13 cellular contexts compared by ENCODE assay signal in the genomic region with DNA sequence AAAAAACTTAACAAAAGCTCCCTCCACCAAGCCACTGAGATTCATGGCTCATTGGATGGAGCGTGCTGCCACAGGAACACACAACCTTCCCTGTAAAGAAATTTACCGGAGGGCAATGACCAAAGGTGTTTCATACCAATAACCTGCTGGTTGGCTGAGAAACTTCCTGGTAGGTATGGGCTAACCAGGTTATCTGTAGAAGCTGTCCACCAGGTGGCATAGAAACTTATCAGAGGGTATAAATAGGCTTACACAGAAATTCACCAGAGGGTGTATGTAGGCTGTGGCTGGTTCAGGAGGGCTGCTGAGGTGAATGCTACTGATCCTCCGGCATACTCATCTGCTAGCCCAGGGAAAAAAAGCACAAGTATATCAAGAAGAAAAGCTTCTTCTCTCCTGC. TPM values are rescaled to one million over a fixed set of nuclear protein-coding genes. Genes with fewer than 3 reads are reported as not detected.
DNase-seq lines count a peak whose midpoint lies in the region; ATAC-seq, FAIRE-seq and TF ChIP-seq lines count a peak whose summit lies in the region.
"Had no signal": no experiment of that assay in that cellular context is flagged by ENCODE, and none has a peak within 500 bp of the region (broad histone marks: within the 10 kb centered on the region; RNA-seq: fewer than 3 reads in every experiment).

No MANE protein-coding gene starts in this region.

- no peak for TF ChIP-seq EP300 in stomach (IDR thresholded peaks at IDR 0.05)

- no peaks in the 10 kb centered on the region for H3K4me1 ChIP-seq in stomach

- H3K4me3 ChIP-seq in epithelial cell of proximal tubule (ENCODE audit: low read depth, low read length), result no peak overlapping the region
- H3K4me3 ChIP-seq in stomach, result no peak overlapping the region
- H3K4me3 ChIP-seq: thoracic aorta had no signal

- H3K9me3 ChIP-seq in stomach, result no peaks in the 10 kb centered on the region
- H3K9me3 ChIP-seq: thoracic aorta had no signal

- no peak for ATAC-seq in HG02798 (IDR thresholded peaks at IDR 0.05; ENCODE audit: poor library complexity, unreplicated experiment)

- H3K27me3 ChIP-seq in stomach, result no peaks in the 10 kb centered on the region

- H3K36me3 ChIP-seq in stomach, result peaks cover 0 to 6% (median 0%) of the 10 kb centered on the region in 4 donors
- H3K36me3 ChIP-seq: thoracic aorta had no signal

- no peak for TF ChIP-seq POLR2A in stomach (IDR thresholded peaks at IDR 0.05)
- TF ChIP-seq POLR2A in GM12892 (IDR thresholded peaks at IDR 0.05; ENCODE audit: low read depth, low read length), result no peak

- 50 to 75% (median 54%) methylated on average over 3 of the region's 3 CpGs for WGBS in stomach, 5 donors

- DNase-seq in NCI-H82 (lab: John Stamatoyannopoulos, UW), result peak; percentile 47
- no peak for DNase-seq in NCI-H82 treated with DMSO at 0.1 percent for 48 hours (lab: John Stamatoyannopoulos, UW; ENCODE audit: unreplicated experiment)
- peak; percentile 72 for DNase-seq in NCI-H69 (lab: John Stamatoyannopoulos, UW)
- DNase-seq in epithelial cell of proximal tubule (ENCODE audit: low read depth), result no peak
- peak; percentile 43 for DNase-seq in stomach
- DNase-seq in GM12892 (ENCODE audit: insufficient read length), result no peak
- DNase-seq in stimulated activated CD4-positive, alpha-beta T cell treated with anti-CD3 and anti-CD28 coated beads, Interleukin-2, amount 100 ng/mL, for 48 hours, result no peak
- DNase-seq: activated T-cell treated with anti-CD3 and anti-CD28 coated beads, Interleukin-2, amount 50 U/mL, for 1 hour; dermis blood vessel endothelial cell; islet precursor cell; stimulated activated CD4-positive, alpha-beta T cell treated with anti-CD3 and anti-CD28 coated beads, Interleukin-12 subunit alpha, Interleukin-12 subunit beta, amount 100 ng/mL, for 4 hours had no signal

- no peak for FAIRE-seq in GM12892 (lab: Jason Lieb, UNC)

- TF ChIP-seq CTCF in epithelial cell of proximal tubule (conservative IDR thresholded peaks at IDR 0.05; ENCODE audit: low read depth, low read length) (peak; percentile 42), stomach (IDR thresholded peaks at IDR 0.05) (peak in 4 of 7 experiments; percentile 29 to 77 (median 49))

- H3K27ac ChIP-seq in stomach, result no peak overlapping the region
- H3K27ac ChIP-seq: thoracic aorta had no signal

- intact Hi-C loops in stomach (cut with DNase I; ENCODE audit: low total_unique reads), result no loop called here

RNA-seq across cellular contexts. Expression of a gene that starts 27.1 kb away (rescaled TPM):
- total RNA-seq in epithelial cell of proximal tubule (2.9 and 5.7 TPM in 2 replicates), stomach (10 to 100 TPM; 15.2 to 32.5 (median 17.1) TPM)
- 10 to 100 TPM in 2 of 3 donors, 1 to 10 TPM in 1; 9.0 to 18.8 (median 13.9) TPM for polyA plus RNA-seq in stomach
- 10.0 TPM for polyA plus RNA-seq in GM12892 (2012; ENCODE audit: missing spikeins)

RNA-seq across cellular contexts. Expression of a gene that starts 58.3 kb away (rescaled TPM):
- total RNA-seq in epithelial cell of proximal tubule (33.5 and 40.1 TPM in 2 replicates), stomach (100 to 1,000 TPM in 2 of 5 donors, 10 to 100 TPM in 3; 26.8 to 108 (median 36.7) TPM)
- polyA plus RNA-seq in stomach, result 10 to 100 TPM; 12.9 to 32.1 (median 21.1) TPM
- 44.7 TPM for polyA plus RNA-seq in GM12892 (2012; ENCODE audit: missing spikeins)

Comparison
In these comparisons a context has a peak if more than half of its experiments do, and no peak if none do; other contexts are left out.
1. DNase-seq: peak in NCI-H82 (single experiment), NCI-H69 (single experiment) and stomach (single experiment); none in NCI-H82 treated with DMSO at 0.1 percent for 48 hours (single experiment), epithelial cell of proximal tubule (single experiment), GM12892 (single experiment) and stimulated activated CD4-positive, alpha-beta T cell treated with anti-CD3 and anti-CD28 coated beads, Interleukin-2, amount 100 ng/mL, for 48 hours (0 of 2).